In genomic region chr4:140012688-140013087, GRCh38 we compare ENCODE assay signal across 8 cellular contexts.
DNase-seq lines count a peak whose midpoint lies in the region; ATAC-seq and TF ChIP-seq lines count a peak whose summit lies in the region.

No MANE protein-coding gene starts in this region.

- peak; percentile 31 to 76 (median 56) for DNase-seq in CD8-positive, alpha-beta T cell
- DNase-seq in HCEC 1CT (peak; percentile 91), NCI-H510A treated with DMSO at 0.1 percent for 48 hours (lab: John Stamatoyannopoulos, UW) (peak; percentile 76), dorsolateral prefrontal cortex (peak in 5 of 10 donors; percentile 25 to 73 (median 52)), lower lobe of right lung (peak; percentile 54)
- DNase-seq in activated CD4-positive, alpha-beta T cell treated with anti-CD3 and anti-CD28 coated beads, Interleukin-2, amount 50 U/mL, for 48 hours, result peak; percentile 40 to 62
- peak; percentile 4 to 46 for DNase-seq in stimulated activated CD8-positive, alpha-beta memory T cell treated with anti-CD3 and anti-CD28 coated beads, Interleukin-15, amount 100 ng/mL, for 4 hours (ENCODE audit: low read depth in 2 of 2)

- H3K27ac Mint-ChIP-seq in CD8-positive, alpha-beta T cell, result no peak overlapping the region

- TF ChIP-seq CTCF in CD8-positive, alpha-beta T cell (IDR thresholded peaks at IDR 0.05), result peak; percentile 81
- TF ChIP-seq CTCF in dorsolateral prefrontal cortex (IDR thresholded peaks at IDR 0.05 in 54 of 56, conservative IDR thresholded peaks at IDR 0.05 in 2 of 56; ENCODE audit: low read depth in 1 of 56, partially characterized antibody in 56 of 56) (peak in 55 of 56 donors; percentile 22 to 84 (median 63)), lower lobe of right lung (IDR thresholded peaks at IDR 0.05) (peak; percentile 67)

- no peaks in the 10 kb centered on the region for H3K36me3 Mint-ChIP-seq in CD8-positive, alpha-beta T cell

- H3K9me3 ChIP-seq in CD8-positive, alpha-beta T cell (ENCODE audit: low read length), result no peaks in the 10 kb centered on the region
- no peaks in the 10 kb centered on the region for H3K9me3 ChIP-seq in lower lobe of right lung

- H3K27me3 Mint-ChIP-seq in CD8-positive, alpha-beta T cell (ENCODE audit: low read depth), result no peaks in the 10 kb centered on the region

- H3K4me1 ChIP-seq in CD8-positive, alpha-beta T cell (ENCODE audit: insufficient read depth, low read length), result no peaks in the 10 kb centered on the region
- H3K4me1 ChIP-seq in lower lobe of right lung, result peaks cover 11% of the 10 kb centered on the region

- H3K27me3 ChIP-seq in CD8-positive, alpha-beta T cell (ENCODE audit: insufficient read depth, low read length), result no peaks in the 10 kb centered on the region
- H3K27me3 ChIP-seq in dorsolateral prefrontal cortex, result no peaks in the 10 kb centered on the region
- no peaks in the 10 kb centered on the region for H3K27me3 ChIP-seq in lower lobe of right lung (ENCODE audit: low read depth)

- CTCF ChIA-PET in CD8-positive, alpha-beta T cell (lab: Charles Lee), result interaction anchor here (0.7 to 4.1 kb wide), 28 partner anchors 8 to 708 kb away, joined by 3 to 100 read pairs (median 3); no protein-coding TSS in a partner anchor

- POLR2A ChIA-PET in CD8-positive, alpha-beta T cell (lab: Charles Lee), result interaction anchor here (1.1 to 1.8 kb wide), 2 partner anchors 141 to 241 kb away, joined by 3 to 5 read pairs; partner anchors contain the start of gene MAML3

- peak; percentile 96 for ATAC-seq in CD8-positive, alpha-beta T cell
- ATAC-seq in lower lobe of right lung (peak; percentile 94 to 96), GM19023 (IDR thresholded peaks at IDR 0.05; ENCODE audit: unreplicated experiment) (no peak)

- no peaks in the 10 kb centered on the region for H3K36me3 ChIP-seq in CD8-positive, alpha-beta T cell (ENCODE audit: insufficient read depth, low read length)
- no peaks in the 10 kb centered on the region for H3K36me3 ChIP-seq in lower lobe of right lung

- peaks cover 7% of the 10 kb centered on the region for H3K4me1 Mint-ChIP-seq in CD8-positive, alpha-beta T cell (ENCODE audit: low read depth)

- intact Hi-C loops in CD8-positive, alpha-beta T cell (cut with DNase I, micrococcal nuclease), result loop anchor here (1.0 to 10.0 kb wide), 10 partner anchors 36 to 596 kb away; partner anchors contain the start of gene MAML3 (in 2 of the 2)
- intact Hi-C loops in dorsolateral prefrontal cortex (cut with DNase I) (loop anchor here in 1 of 2 donors (5.0 kb wide), 2 partner anchors 240 to 315 kb away; no protein-coding TSS in a partner anchor), lower lobe of right lung (cut with DNase I) (loop anchor here (10.0 kb wide), 1 partner anchor 242 kb away; no protein-coding TSS in a partner anchor)

- H3K4me3 ChIP-seq in CD8-positive, alpha-beta T cell (ENCODE audit: low read depth, low read length), result no peak overlapping the region
- H3K4me3 ChIP-seq in dorsolateral prefrontal cortex (peak overlapping the region in 11 of 59 donors; percentile 4 to 51 (median 18)), lower lobe of right lung (no peak overlapping the region)

- H3K4me3 Mint-ChIP-seq in CD8-positive, alpha-beta T cell, result no peak overlapping the region

- no peak overlapping the region for H3K27ac ChIP-seq in CD8-positive, alpha-beta T cell (ENCODE audit: low read depth, low read length)
- no peak overlapping the region for H3K27ac ChIP-seq in dorsolateral prefrontal cortex
- no peak overlapping the region for H3K27ac ChIP-seq in lower lobe of right lung

- H3K9me3 Mint-ChIP-seq in CD8-positive, alpha-beta T cell, result no peaks in the 10 kb centered on the region
